ENCODE assay signal across 8 cellular contexts in genomic region chr2:237072067-237072931, GRCh38. TPM values are rescaled to one million over a fixed set of nuclear protein-coding genes. Genes with fewer than 3 reads are reported as not detected.
DNase-seq lines count a peak whose midpoint lies in the region; ATAC-seq and TF ChIP-seq lines count a peak whose summit lies in the region.

No MANE protein-coding gene starts in this region.

- WGBS in iPS DF 6.9 (ENCODE audit: insufficient coverage, insufficient read length) = no CpG with 5 or more reads among the region's 24 CpGs

- no peaks in the 10 kb centered on the region for H3K4me1 ChIP-seq in iPS DF 6.9 (ENCODE audit: control insufficient read depth, insufficient read depth, low read length)

- DNase-seq in Daoy (ENCODE audit: low read depth) (peak; percentile 57), T-helper 2 cell (peak; percentile 33 to 66 (median 56)), astrocyte of the hippocampus (ENCODE audit: low read depth, low spot score) (peak; percentile 77), iPS DF 6.9 (ENCODE audit: low read depth, low spot score) (peak; percentile 57), OCI-M2 (lab: John Stamatoyannopoulos, UW; ENCODE audit: unreplicated experiment) (no peak)
- peak; percentile 38 to 62 for DNase-seq in stimulated activated CD4-positive, alpha-beta T cell treated with anti-CD3 and anti-CD28 coated beads, Interleukin-15, amount 100 ng/mL, for 1 hour (ENCODE audit: low read depth in 1 of 2, low spot score in 1 of 2)

- H3K4me3 ChIP-seq in iPS DF 6.9 (ENCODE audit: low read length) = no peak overlapping the region

- TF ChIP-seq RAD21 in Ishikawa (IDR thresholded peaks at IDR 0.05; ENCODE audit: low read depth) = peak; percentile 78

- no peaks in the 10 kb centered on the region for H3K36me3 ChIP-seq in iPS DF 6.9 (ENCODE audit: control insufficient read depth, insufficient read depth, low read length)

- H3K9me3 ChIP-seq in iPS DF 6.9 (ENCODE audit: control insufficient read depth, insufficient read depth, low read length) = no peaks in the 10 kb centered on the region

- no peak overlapping the region for H3K27ac ChIP-seq in iPS DF 6.9 (ENCODE audit: low read length)

- no peaks in the 10 kb centered on the region for H3K27me3 ChIP-seq in iPS DF 6.9 (ENCODE audit: control insufficient read depth, insufficient read depth, low read length)

- no peak for TF ChIP-seq EP300 in Ishikawa (IDR thresholded peaks at IDR 0.05; ENCODE audit: borderline replicate concordance)

- no peak for ATAC-seq in HG02970 (IDR thresholded peaks at IDR 0.05; ENCODE audit: low FRiP score, unreplicated experiment)

TF ChIP-seq in Ishikawa, 13 proteins besides CTCF, POLR2A, EP300 and RAD21:
- no peak for TF ChIP-seq NFIC (IDR thresholded peaks at IDR 0.05)
- no peak for TF ChIP-seq YY1 (IDR thresholded peaks at IDR 0.05; ENCODE audit: low read depth)
- TF ChIP-seq TCF12 (IDR thresholded peaks at IDR 0.05; ENCODE audit: low read depth) = no peak
- no peak for TF ChIP-seq CREB1 (IDR thresholded peaks at IDR 0.05; ENCODE audit: low read depth)
- TF ChIP-seq MAX (IDR thresholded peaks at IDR 0.05) = no peak

RNA-seq across cellular contexts. Expression of gene COPS8, which starts 13.4 kb away (rescaled TPM):
- total RNA-seq in Daoy (2014; rRNA removed; shearing (Covaris generic)) = 160 and 186 TPM in 2 replicates
